Comparison of ENCODE assay signal across 10 cellular contexts in genomic region chr2:113965228-113965627, GRCh38.
"Had no signal": no experiment of that assay in that cellular context is flagged by ENCODE, and none has a peak within 500 bp of the region (broad histone marks: within the 10 kb centered on the region; RNA-seq: fewer than 3 reads in every experiment).

No MANE protein-coding gene starts in this region.

- H3K4me3 Mint-ChIP-seq: dendritic cell treated with granulocyte-macrophage colony-stimulating factor and Interleukin-4, amounts not matched to agents 40 ng/mL and 50 ng/mL, for 4 days; effector memory CD8-positive, alpha-beta T cell; mesothelial cell of epicardium; nephron; stimulated activated naive B cell treated with anti-CD40 and anti-IgM and Interleukin-4, amounts not matched to agents 10 μg/mL and 1 μg/mL and 100 μg/mL, for 72 hours; stimulated activated naive CD8-positive, alpha-beta T cell treated with anti-CD3 and anti-CD28 coated beads, Interleukin-15, amount 100 ng/mL, for 72 hours had no signal

- H3K27me3 Mint-ChIP-seq: dendritic cell treated with granulocyte-macrophage colony-stimulating factor and Interleukin-4, amounts not matched to agents 40 ng/mL and 50 ng/mL, for 4 days; effector memory CD8-positive, alpha-beta T cell; stimulated activated naive B cell treated with anti-CD40 and anti-IgM and Interleukin-4, amounts not matched to agents 10 μg/mL and 1 μg/mL and 100 μg/mL, for 72 hours; stimulated activated naive CD8-positive, alpha-beta T cell treated with anti-CD3 and anti-CD28 coated beads, Interleukin-15, amount 100 ng/mL, for 72 hours had no signal

- H3K9me3 Mint-ChIP-seq: dendritic cell treated with granulocyte-macrophage colony-stimulating factor and Interleukin-4, amounts not matched to agents 40 ng/mL and 50 ng/mL, for 4 days; effector memory CD8-positive, alpha-beta T cell; mesothelial cell of epicardium; nephron; stimulated activated naive B cell treated with anti-CD40 and anti-IgM and Interleukin-4, amounts not matched to agents 10 μg/mL and 1 μg/mL and 100 μg/mL, for 72 hours; stimulated activated naive CD8-positive, alpha-beta T cell treated with anti-CD3 and anti-CD28 coated beads, Interleukin-15, amount 100 ng/mL, for 72 hours had no signal

- DNase-seq: gastrocnemius medialis; heart right ventricle; hypothalamus; spleen; stimulated activated naive B cell treated with anti-CD40 and anti-IgM and Interleukin-4, amounts not matched to agents 10 μg/mL and 1 μg/mL and 100 μg/mL, for 72 hours; stimulated activated naive CD8-positive, alpha-beta T cell treated with anti-CD3 and anti-CD28 coated beads, Interleukin-15, amount 100 ng/mL, for 72 hours had no signal

- H3K27ac Mint-ChIP-seq: dendritic cell treated with granulocyte-macrophage colony-stimulating factor and Interleukin-4, amounts not matched to agents 40 ng/mL and 50 ng/mL, for 4 days; mesothelial cell of epicardium; nephron; stimulated activated naive CD8-positive, alpha-beta T cell treated with anti-CD3 and anti-CD28 coated beads, Interleukin-15, amount 100 ng/mL, for 72 hours had no signal
